In genomic region chr5:168342985-168343384, GRCh38 we compare ENCODE assay signal across 32 cellular contexts. TPM values are rescaled to one million over a fixed set of nuclear protein-coding genes. Genes with fewer than 3 reads are reported as not detected.
"Had no signal": no experiment of that assay in that cellular context is flagged by ENCODE, and none has a peak within 500 bp of the region (broad histone marks: within the 10 kb centered on the region; RNA-seq: fewer than 3 reads in every experiment).

No MANE protein-coding gene starts in this region.

- H3K27ac Mint-ChIP-seq: activated CD4-positive, alpha-beta T cell treated with anti-CD3 and anti-CD28 coated beads, Interleukin-2, amount 10 ng/mL, durations not matched to agents 24 days and 14 days; activated CD8-positive, alpha-beta T cell treated with anti-CD3 and anti-CD28 coated beads for 36 hours; activated naive CD4-positive, alpha-beta T cell treated with anti-CD3 and anti-CD28 coated beads, Interleukin-2, amount 50 U/mL, for 24 hours; activated naive CD8-positive, alpha-beta T cell treated with anti-CD3 and anti-CD28 coated beads, Interleukin-2, amount 10 ng/mL, durations not matched to agents 7 days and 5 days; activated T-cell treated with anti-CD3 and anti-CD28 coated beads, Interleukin-2, amount 50 U/mL, for 72 hours; activated T-helper 17 cell treated with anti-CD3 and anti-CD28 coated beads, Interleukin-2, amount 50 U/mL, for 72 hours; brain had no signal

- ATAC-seq: activated CD8-positive, alpha-beta T cell treated with anti-CD3 and anti-CD28 coated beads for 36 hours; activated T-cell treated with anti-CD3 and anti-CD28 coated beads, Interleukin-2, amount 50 U/mL, for 72 hours; activated T-helper 17 cell treated with anti-CD3 and anti-CD28 coated beads, Interleukin-2, amount 50 U/mL, for 72 hours; PC-3 had no signal

- H3K4me3 Mint-ChIP-seq: activated CD4-positive, alpha-beta T cell treated with anti-CD3 and anti-CD28 coated beads, Interleukin-2, amount 10 ng/mL, durations not matched to agents 24 days and 14 days; activated CD8-positive, alpha-beta T cell treated with anti-CD3 and anti-CD28 coated beads for 36 hours; activated naive CD4-positive, alpha-beta T cell treated with anti-CD3 and anti-CD28 coated beads, Interleukin-2, amount 50 U/mL, for 24 hours; activated naive CD8-positive, alpha-beta T cell treated with anti-CD3 and anti-CD28 coated beads, Interleukin-2, amount 10 ng/mL, durations not matched to agents 7 days and 5 days; activated T-cell treated with anti-CD3 and anti-CD28 coated beads, Interleukin-2, amount 50 U/mL, for 72 hours; activated T-helper 17 cell treated with anti-CD3 and anti-CD28 coated beads, Interleukin-2, amount 50 U/mL, for 72 hours; brain had no signal

- H3K36me3 Mint-ChIP-seq: activated naive CD4-positive, alpha-beta T cell treated with anti-CD3 and anti-CD28 coated beads, Interleukin-2, amount 50 U/mL, for 24 hours; activated naive CD8-positive, alpha-beta T cell treated with anti-CD3 and anti-CD28 coated beads, Interleukin-2, amount 10 ng/mL, durations not matched to agents 7 days and 5 days had no signal

- DNase-seq: activated CD4-positive, alpha-beta T cell treated with anti-CD3 and anti-CD28 coated beads, Interleukin-2, amount 10 ng/mL, durations not matched to agents 24 days and 14 days; activated CD4-positive, alpha-beta T cell treated with anti-CD3 and anti-CD28 coated beads, Interleukin-2, amount 50 U/mL, for 4 hours; activated CD8-positive, alpha-beta T cell treated with anti-CD3 and anti-CD28 coated beads for 36 hours; activated gamma-delta T cell; activated naive CD4-positive, alpha-beta T cell treated with Interleukin-2 at 50 U/mL for 16 hours; activated naive CD8-positive, alpha-beta T cell treated with anti-CD3 and anti-CD28 coated beads, Interleukin-2, amount 10 ng/mL, durations not matched to agents 7 days and 5 days; activated T-cell treated with anti-CD3 and anti-CD28 coated beads, Interleukin-2, amount 50 U/mL, for 1 hour; activated T-cell treated with anti-CD3 and anti-CD28 coated beads, Interleukin-2, amount 50 U/mL, for 72 hours; central memory CD4-positive, alpha-beta T cell; MG63; NCI-H1048; NCI-H1105 treated with DMSO at 0.1 percent for 48 hours; NCI-H1436; NCI-H1694; NCI-H1930; NCI-H2081 treated with DMSO at 0.1 percent for 48 hours; NCI-H345; NCI-H510A; NCI-H526; NCI-H748 treated with DMSO at 0.1 percent for 48 hours; NK-92 treated with Interleukin-12 subunit alpha and Interleukin-12 subunit beta, amount 100 ng/mL, for 24 hours; PC-3; SHP77; SJCRH30; T1000 had no signal

- H3K36me3 ChIP-seq: MG63, SJCRH30 had no signal

- H3K27me3 ChIP-seq: MG63 had no signal

- H3K4me3 ChIP-seq: MG63, SJCRH30, SK-N-MC had no signal

- H3K9me3 Mint-ChIP-seq: activated CD4-positive, alpha-beta T cell treated with anti-CD3 and anti-CD28 coated beads, Interleukin-2, amount 10 ng/mL, durations not matched to agents 24 days and 14 days; activated CD8-positive, alpha-beta T cell treated with anti-CD3 and anti-CD28 coated beads for 36 hours; activated naive CD4-positive, alpha-beta T cell treated with anti-CD3 and anti-CD28 coated beads, Interleukin-2, amount 50 U/mL, for 24 hours; activated naive CD8-positive, alpha-beta T cell treated with anti-CD3 and anti-CD28 coated beads, Interleukin-2, amount 10 ng/mL, durations not matched to agents 7 days and 5 days; activated T-cell treated with anti-CD3 and anti-CD28 coated beads, Interleukin-2, amount 50 U/mL, for 72 hours; activated T-helper 17 cell treated with anti-CD3 and anti-CD28 coated beads, Interleukin-2, amount 50 U/mL, for 72 hours had no signal

- H3K9me3 ChIP-seq: MG63, SJCRH30 had no signal

- H3K4me1 ChIP-seq: SJCRH30 had no signal

- H3K27ac ChIP-seq: SJCRH30, SK-N-MC had no signal

- H3K27me3 Mint-ChIP-seq: activated CD4-positive, alpha-beta T cell treated with anti-CD3 and anti-CD28 coated beads, Interleukin-2, amount 10 ng/mL, durations not matched to agents 24 days and 14 days; activated T-helper 17 cell treated with anti-CD3 and anti-CD28 coated beads, Interleukin-2, amount 50 U/mL, for 72 hours had no signal

- H3K4me1 Mint-ChIP-seq: activated CD4-positive, alpha-beta T cell treated with anti-CD3 and anti-CD28 coated beads, Interleukin-2, amount 10 ng/mL, durations not matched to agents 24 days and 14 days; activated naive CD4-positive, alpha-beta T cell treated with anti-CD3 and anti-CD28 coated beads, Interleukin-2, amount 50 U/mL, for 24 hours; activated naive CD8-positive, alpha-beta T cell treated with anti-CD3 and anti-CD28 coated beads, Interleukin-2, amount 10 ng/mL, durations not matched to agents 7 days and 5 days had no signal

- FAIRE-seq: bronchial epithelial cell had no signal

RNA-seq across cellular contexts. Expression of gene WWC1, which starts 51.5 kb away (rescaled TPM):
- total RNA-seq: SJCRH30; T-helper 1 cell treated with Interleukin-12 subunit alpha and Interleukin-12 subunit beta and Interleukin-4 antibody, amounts not matched to agents 30 ng/mL and 1 ng/mL, for 36 hours; T-helper 2 cell treated with Interferon-gamma antibody and Interleukin-4, amounts not matched to agents 100 ng/mL and 5 ng/mL, for 36 hours had no signal
